ENCODE assay signal across 8 cellular contexts in the genomic region with DNA sequence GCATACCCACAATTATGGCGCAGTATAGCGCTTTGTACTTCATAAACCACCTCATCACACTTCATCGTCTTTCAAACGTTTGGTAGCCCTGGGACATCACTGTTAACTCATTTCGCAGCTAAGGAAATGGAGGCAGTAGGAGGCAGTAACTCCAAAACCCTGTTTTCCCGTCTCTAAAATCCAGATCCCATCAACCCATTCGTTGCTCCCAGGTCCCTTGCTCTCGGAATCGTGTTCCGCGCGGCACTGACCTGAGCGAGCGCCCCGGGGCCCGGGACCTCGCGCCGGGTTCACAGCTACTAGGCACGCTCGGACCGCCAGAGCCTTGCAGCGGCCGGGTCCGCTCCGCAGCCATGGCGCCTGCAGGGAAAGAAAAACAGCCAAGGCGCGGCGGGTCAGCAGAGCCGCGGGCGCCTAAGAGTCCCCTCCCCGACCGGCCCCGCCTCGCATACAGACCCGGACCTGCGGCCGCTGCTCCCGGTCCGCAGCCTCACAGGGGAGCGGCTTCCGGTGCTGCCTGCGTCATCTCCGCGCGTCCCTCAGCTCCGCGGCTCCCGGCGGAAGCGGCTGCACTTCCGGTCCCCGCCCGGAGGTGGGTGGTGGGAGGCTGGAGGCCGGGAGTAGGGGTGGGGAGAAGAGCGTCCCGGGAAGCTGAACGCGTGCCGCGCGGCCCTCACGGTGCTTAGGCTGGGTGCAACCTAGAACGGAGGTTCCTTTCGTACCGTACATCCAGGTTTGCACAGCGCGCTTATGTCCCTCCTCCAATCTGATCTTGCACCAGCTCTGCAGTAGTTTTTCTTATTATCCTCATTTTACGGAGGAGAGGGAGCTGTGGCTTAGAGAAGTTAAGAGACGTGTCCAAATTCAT. TPM values are rescaled to one million over a fixed set of nuclear protein-coding genes. Genes with fewer than 3 reads are reported as not detected.
DNase-seq lines count a peak whose midpoint lies in the region; ATAC-seq, FAIRE-seq and TF ChIP-seq lines count a peak whose summit lies in the region.

A gene with protein sequence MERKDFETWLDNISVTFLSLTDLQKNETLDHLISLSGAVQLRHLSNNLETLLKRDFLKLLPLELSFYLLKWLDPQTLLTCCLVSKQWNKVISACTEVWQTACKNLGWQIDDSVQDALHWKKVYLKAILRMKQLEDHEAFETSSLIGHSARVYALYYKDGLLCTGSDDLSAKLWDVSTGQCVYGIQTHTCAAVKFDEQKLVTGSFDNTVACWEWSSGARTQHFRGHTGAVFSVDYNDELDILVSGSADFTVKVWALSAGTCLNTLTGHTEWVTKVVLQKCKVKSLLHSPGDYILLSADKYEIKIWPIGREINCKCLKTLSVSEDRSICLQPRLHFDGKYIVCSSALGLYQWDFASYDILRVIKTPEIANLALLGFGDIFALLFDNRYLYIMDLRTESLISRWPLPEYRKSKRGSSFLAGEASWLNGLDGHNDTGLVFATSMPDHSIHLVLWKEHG (minus strand): TSS at position 519 of the 868 bp plus-strand sequence. CDS start 5,158 bp downstream, outside the sequence.

- DNase-seq in D721Med (ENCODE audit: insufficient read length, low spot score) (peak; percentile 70), HuH-7 (ENCODE audit: low spot score) (peak; percentile 93), PC-3 (peak; percentile 85), activated T-cell treated with anti-CD3 and anti-CD28 coated beads for 48 hours (ENCODE audit: low read depth) (peak; percentile 93), epithelial cell of prostate (ENCODE audit: low read depth, low spot score) (peak; percentile 46), mucosa of descending colon (peak; percentile 93 to 96 (median 96))
- peak; percentile 52 to 71 for DNase-seq in stimulated activated CD8-positive, alpha-beta memory T cell treated with anti-CD3 and anti-CD28 coated beads, Interleukin-4, amount 100 ng/mL, for 1 hour (ENCODE audit: low read depth in 2 of 2, low spot score in 1 of 2)

- H3K4me1 ChIP-seq in PC-3 (ENCODE audit: insufficient read depth, low read length) (peaks cover 18% of the 10 kb centered on the region), mucosa of descending colon (ENCODE audit: low read depth) (peaks cover 16% of the 10 kb centered on the region)

- POLR2A ChIA-PET in PC-3 (lab: Charles Lee; ENCODE audit: unreplicated experiment): interaction anchor here (0.6 to 1.1 kb wide), 2 partner anchors 62 to 359 kb away, joined by 3 to 4 read pairs; no protein-coding TSS in a partner anchor

- no peak for FAIRE-seq in D721Med (lab: Jason Lieb, UNC)

- H3F3A ChIP-seq in PC-3 (ENCODE audit: low read length, unreplicated experiment): no peaks in the 10 kb centered on the region

- TF ChIP-seq CTCF in D721Med (IDR thresholded peaks at IDR 0.05; ENCODE audit: insufficient read depth, missing control alignments) (no peak), PC-3 (conservative IDR thresholded peaks at IDR 0.05; ENCODE audit: low read depth, low read length) (no peak), mucosa of descending colon (IDR thresholded peaks at IDR 0.05) (no peak)

- CTCF ChIA-PET in PC-3 (lab: Charles Lee): no interaction called here

- peak within 1 kb of the TSS; percentile 98 for H3K9ac ChIP-seq in PC-3 (ENCODE audit: low read length)

- H3K4me3 ChIP-seq in PC-3 (ENCODE audit: low read length) (peak within 1 kb of the TSS; percentile 99), mucosa of descending colon (peak within 1 kb of the TSS; percentile 54)

- intact Hi-C loops in PC-3 (cut with micrococcal nuclease): no loop called here
- intact Hi-C loops in mucosa of descending colon (cut with DNase I, micrococcal nuclease): no loop called here

- no peaks in the 10 kb centered on the region for H3K27me3 ChIP-seq in PC-3 (ENCODE audit: low read length)

- H2AFZ ChIP-seq in PC-3 (ENCODE audit: low read length): peak within 1 kb of the TSS; percentile 96

- peaks cover 6% of the 10 kb centered on the region; the same call in 1 of the 2 replicates for H4K20me1 ChIP-seq in PC-3 (ENCODE audit: low read length)

- peak within 1 kb of the TSS; percentile 98 for H3K4me2 ChIP-seq in PC-3 (ENCODE audit: low read length)

- peaks cover 63% of the 10 kb centered on the region for H3K79me2 ChIP-seq in PC-3 (ENCODE audit: low read length)

- H3K36me3 ChIP-seq in PC-3 (ENCODE audit: low read depth, low read length) (peaks cover 8% of the 10 kb centered on the region; the same call in 1 of the 2 replicates), mucosa of descending colon (ENCODE audit: low read depth) (no peaks in the 10 kb centered on the region)

- BruUV-seq in PC-3 (replicated peaks; lab: Mats Ljungman, UMichigan): no TSS peak

- H3K27ac ChIP-seq in PC-3 (ENCODE audit: low read length): peak within 1 kb of the TSS; percentile 63
- peak within 1 kb of the TSS; percentile 84 for H3K27ac ChIP-seq in epithelial cell of prostate

- ATAC-seq in GM21515 (IDR thresholded peaks at IDR 0.05; ENCODE audit: unreplicated experiment): peak; percentile 89
- peak; percentile 96 for ATAC-seq in PC-3
- ATAC-seq in mucosa of descending colon: peak; percentile 99

- no peaks in the 10 kb centered on the region for H3K9me2 ChIP-seq in PC-3 (replicated peaks; ENCODE audit: low read length)

- H3K9me3 ChIP-seq in PC-3 (ENCODE audit: low read length) (no peaks in the 10 kb centered on the region), mucosa of descending colon (no peaks in the 10 kb centered on the region)

RNA-seq across cellular contexts. Expression of the gene that starts here (rescaled TPM):
- total RNA-seq in PC-3 (2014; rRNA removed): 25.0 and 30.5 TPM in 2 replicates
- 10 to 100 TPM; 62.1 to 67.5 (median 65.0) TPM for total RNA-seq in mucosa of descending colon

Comparison
In these comparisons a context has a peak if more than half of its experiments do, and no peak if none do; other contexts are left out.
1. Peak in every context shown above with its lines: DNase-seq, ATAC-seq, H3K4me3 ChIP-seq and H3K27ac ChIP-seq.
2. DNase-seq: peak in every context shown above with its lines; median percentile 96 in mucosa of descending colon; 93 in HuH-7; 93 in activated T-cell treated with anti-CD3 and anti-CD28 coated beads for 48 hours; 85 in PC-3; 70 in D721Med; 62 in stimulated activated CD8-positive, alpha-beta memory T cell treated with anti-CD3 and anti-CD28 coated beads, Interleukin-4, amount 100 ng/mL, for 1 hour; 46 in epithelial cell of prostate.